26 cellular contexts compared by ENCODE assay signal in genomic region chr2:1584051-1584531, GRCh38.
"Had no signal": no experiment of that assay in that cellular context is flagged by ENCODE, and none has a peak within 500 bp of the region (broad histone marks: within the 10 kb centered on the region; RNA-seq: fewer than 3 reads in every experiment).

No MANE protein-coding gene starts in this region.

- H3K36me3 ChIP-seq: esophagus squamous epithelium, heart right ventricle, sigmoid colon, suprapubic skin, tibial artery had no signal

- DNase-seq: activated CD4-positive, alpha-beta T cell treated with anti-CD3 and anti-CD28 coated beads for 36 hours; activated CD4-positive, CD25-positive, alpha-beta regulatory T cell; activated CD8-positive, alpha-beta memory T cell treated with anti-CD3 and anti-CD28 coated beads, Interleukin-2, amount 10 ng/mL, durations not matched to agents 7 days and 5 days; activated CD8-positive, alpha-beta T cell treated with anti-CD3 and anti-CD28 coated beads, Interleukin-2, amount 10 ng/mL, durations not matched to agents 7 days and 5 days; activated naive CD4-positive, alpha-beta T cell treated with anti-CD3 and anti-CD28 coated beads for 36 hours; activated naive CD8-positive, alpha-beta T cell treated with anti-CD3 and anti-CD28 coated beads, Interleukin-2, amount 50 U/mL, for 24 hours; activated T-cell treated with anti-CD3 and anti-CD28 coated beads, Interleukin-2, amount 50 U/mL, for 48 hours; amygdala; central memory CD4-positive, alpha-beta T cell; dermis blood vessel endothelial cell; effector CD4-positive, alpha-beta T cell; esophagus squamous epithelium; foreskin melanocyte; heart right ventricle; mucosa of descending colon; sigmoid colon; small intestine; stimulated activated CD4-positive, alpha-beta T cell treated with anti-CD3 and anti-CD28 coated beads, Interleukin-1b, Interleukin-23, amount 100 ng/mL, for 48 hours; stimulated activated naive CD4-positive, alpha-beta T cell; T-helper 1 cell had no signal

- H3K27me3 ChIP-seq: sigmoid colon had no signal

- H3K4me1 Mint-ChIP-seq: activated CD4-positive, alpha-beta T cell treated with anti-CD3 and anti-CD28 coated beads for 36 hours; activated CD8-positive, alpha-beta memory T cell treated with anti-CD3 and anti-CD28 coated beads, Interleukin-2, amount 10 ng/mL, durations not matched to agents 7 days and 5 days; activated naive CD8-positive, alpha-beta T cell treated with anti-CD3 and anti-CD28 coated beads, Interleukin-2, amount 50 U/mL, for 24 hours had no signal

- H3K27ac ChIP-seq: epithelial cell of prostate, esophagus squamous epithelium, heart right ventricle, sigmoid colon, suprapubic skin, tibial artery had no signal

- H3K4me3 Mint-ChIP-seq: activated CD4-positive, alpha-beta T cell treated with anti-CD3 and anti-CD28 coated beads for 36 hours; activated CD8-positive, alpha-beta memory T cell treated with anti-CD3 and anti-CD28 coated beads, Interleukin-2, amount 10 ng/mL, durations not matched to agents 7 days and 5 days; activated CD8-positive, alpha-beta T cell treated with anti-CD3 and anti-CD28 coated beads, Interleukin-2, amount 10 ng/mL, durations not matched to agents 7 days and 5 days; activated naive CD4-positive, alpha-beta T cell treated with anti-CD3 and anti-CD28 coated beads for 36 hours; activated naive CD8-positive, alpha-beta T cell treated with anti-CD3 and anti-CD28 coated beads, Interleukin-2, amount 50 U/mL, for 24 hours; natural killer cell treated with Interleukin-12 subunit alpha and Interleukin-12 subunit beta and Interleukin-15 and Interleukin-18, amount 100 ng/mL, for 72 hours; T-helper 2 cell treated with Interferon-gamma antibody and Interleukin-4, amounts not matched to agents 5 μg/mL and 100 μg/mL, for 36 hours had no signal

- H3K27ac Mint-ChIP-seq: activated CD4-positive, alpha-beta T cell treated with anti-CD3 and anti-CD28 coated beads for 36 hours; activated CD8-positive, alpha-beta memory T cell treated with anti-CD3 and anti-CD28 coated beads, Interleukin-2, amount 10 ng/mL, durations not matched to agents 7 days and 5 days; activated CD8-positive, alpha-beta T cell treated with anti-CD3 and anti-CD28 coated beads, Interleukin-2, amount 10 ng/mL, durations not matched to agents 7 days and 5 days; activated naive CD4-positive, alpha-beta T cell treated with anti-CD3 and anti-CD28 coated beads for 36 hours; activated naive CD8-positive, alpha-beta T cell treated with anti-CD3 and anti-CD28 coated beads, Interleukin-2, amount 50 U/mL, for 24 hours; activated T-helper 2 cell treated with anti-CD3 and anti-CD28 coated beads, Interferon-gamma antibody, Interleukin-2, Interleukin-4, amounts not matched to agents 10 μg/mL and 5 μg/mL and 100 μg/mL, durations not matched to agents 14 hours and 24 hours and 36 hours; natural killer cell treated with Interleukin-12 subunit alpha and Interleukin-12 subunit beta and Interleukin-15 and Interleukin-18, amount 100 ng/mL, for 72 hours; T-helper 2 cell treated with Interferon-gamma antibody and Interleukin-4, amounts not matched to agents 5 μg/mL and 100 μg/mL, for 36 hours had no signal

- H3K36me3 Mint-ChIP-seq: activated CD8-positive, alpha-beta memory T cell treated with anti-CD3 and anti-CD28 coated beads, Interleukin-2, amount 10 ng/mL, durations not matched to agents 7 days and 5 days; natural killer cell treated with Interleukin-12 subunit alpha and Interleukin-12 subunit beta and Interleukin-15 and Interleukin-18, amount 100 ng/mL, for 72 hours had no signal

- H3K4me3 ChIP-seq: esophagus squamous epithelium, heart right ventricle, mucosa of descending colon, sigmoid colon, suprapubic skin, tibial artery had no signal

- H3K9me3 ChIP-seq: esophagus squamous epithelium, heart right ventricle, mucosa of descending colon, sigmoid colon, suprapubic skin, tibial artery had no signal

- H3K27me3 Mint-ChIP-seq: activated CD8-positive, alpha-beta memory T cell treated with anti-CD3 and anti-CD28 coated beads, Interleukin-2, amount 10 ng/mL, durations not matched to agents 7 days and 5 days had no signal

- H3K4me1 ChIP-seq: esophagus squamous epithelium, sigmoid colon, suprapubic skin, tibial artery had no signal

- ATAC-seq: activated CD4-positive, alpha-beta T cell treated with anti-CD3 and anti-CD28 coated beads for 36 hours; activated CD8-positive, alpha-beta memory T cell treated with anti-CD3 and anti-CD28 coated beads, Interleukin-2, amount 10 ng/mL, durations not matched to agents 7 days and 5 days; activated CD8-positive, alpha-beta T cell treated with anti-CD3 and anti-CD28 coated beads, Interleukin-2, amount 10 ng/mL, durations not matched to agents 7 days and 5 days; activated naive CD8-positive, alpha-beta T cell treated with anti-CD3 and anti-CD28 coated beads, Interleukin-2, amount 50 U/mL, for 24 hours; mucosa of descending colon had no signal

- H3K9me3 Mint-ChIP-seq: activated naive CD4-positive, alpha-beta T cell treated with anti-CD3 and anti-CD28 coated beads for 36 hours; activated naive CD8-positive, alpha-beta T cell treated with anti-CD3 and anti-CD28 coated beads, Interleukin-2, amount 50 U/mL, for 24 hours; activated T-helper 2 cell treated with anti-CD3 and anti-CD28 coated beads, Interferon-gamma antibody, Interleukin-2, Interleukin-4, amounts not matched to agents 10 μg/mL and 5 μg/mL and 100 μg/mL, durations not matched to agents 14 hours and 24 hours and 36 hours; natural killer cell treated with Interleukin-12 subunit alpha and Interleukin-12 subunit beta and Interleukin-15 and Interleukin-18, amount 100 ng/mL, for 72 hours; T-helper 2 cell treated with Interferon-gamma antibody and Interleukin-4, amounts not matched to agents 5 μg/mL and 100 μg/mL, for 36 hours had no signal
